8 cellular contexts compared by ENCODE assay signal in the genomic region with DNA sequence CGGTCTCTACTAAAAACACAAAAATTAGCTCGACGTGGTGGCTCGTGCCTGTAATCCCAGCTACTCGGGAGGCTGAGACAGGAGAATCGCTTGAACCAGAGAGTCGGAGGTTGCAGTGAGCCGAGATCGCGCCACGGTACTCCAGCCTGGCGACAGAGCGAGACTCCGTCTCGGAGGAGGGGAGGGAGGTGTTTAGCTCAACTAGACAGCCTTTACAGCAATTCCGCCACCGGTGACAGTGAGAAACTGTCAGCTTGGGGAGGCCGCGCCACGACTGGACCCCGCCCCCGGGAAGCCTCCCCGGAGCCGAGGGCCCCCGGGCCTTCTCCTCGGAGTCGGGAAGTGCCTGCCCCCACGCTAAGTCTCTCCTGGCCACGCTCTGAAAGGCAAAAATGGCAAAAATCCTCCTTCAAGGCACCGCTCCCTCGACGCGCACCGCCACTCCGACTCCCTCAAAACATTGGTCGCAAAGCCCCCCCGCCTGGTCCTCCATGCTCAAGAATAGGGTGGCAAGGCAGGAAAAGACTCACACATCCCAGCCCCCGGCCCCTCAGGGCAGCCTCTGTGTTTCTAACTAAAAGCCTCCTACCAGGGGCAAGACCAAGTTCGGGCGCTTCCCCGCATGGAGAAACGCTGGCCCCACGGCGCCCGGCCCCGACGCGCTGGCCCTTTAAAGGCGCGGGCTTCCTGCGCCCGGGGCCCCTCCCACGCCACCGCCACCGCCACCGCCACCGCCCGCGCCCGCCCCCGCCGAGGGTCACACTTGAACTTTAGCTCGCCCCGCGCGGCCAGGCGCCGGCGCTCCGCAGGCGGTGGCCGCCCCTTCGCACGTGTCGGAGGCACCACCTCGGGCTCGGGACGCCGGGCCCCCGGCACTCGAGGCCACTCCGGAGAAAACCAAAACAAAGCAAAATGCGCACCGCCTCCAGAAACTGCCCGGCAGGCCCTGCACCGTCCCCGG. TPM values are rescaled to one million over a fixed set of nuclear protein-coding genes. Genes with fewer than 3 reads are reported as not detected.
A peak's percentile ranks its signal among the peaks of the same experiment; 100 is the strongest.
DNase-seq lines count a peak whose midpoint lies in the region; ATAC-seq and TF ChIP-seq lines count a peak whose summit lies in the region.

No MANE protein-coding gene starts in this region.

- H3K4me3 Mint-ChIP-seq in activated CD4-positive, alpha-beta T cell treated with anti-CD3 and anti-CD28 coated beads, Interleukin-2, amount 10 ng/mL, durations not matched to agents 24 days and 14 days = peak overlapping the region; percentile 93

- DNase-seq in ACHN (peak; percentile 2), coronary artery (ENCODE audit: low spot score) (peak; percentile 86), lower leg skin (ENCODE audit: low spot score in 2 of 2) (peak; percentile 64 to 96), NCI-H1436 treated with DMSO at 0.1 percent for 48 hours (lab: John Stamatoyannopoulos, UW) (no peak)
- DNase-seq in activated CD4-positive, alpha-beta T cell treated with anti-CD3 and anti-CD28 coated beads, Interleukin-2, amount 10 ng/mL, durations not matched to agents 24 days and 14 days = peak; percentile 94
- DNase-seq in stimulated activated CD4-positive, alpha-beta T cell treated with anti-CD3 and anti-CD28 coated beads, Interleukin-4, amount 100 ng/mL, for 4 hours = peak; percentile 65 to 68

- ATAC-seq in GM19324 (IDR thresholded peaks at IDR 0.05; ENCODE audit: low FRiP score, unreplicated experiment) = peak; percentile 41

- TF ChIP-seq POLR2A in lower leg skin (IDR thresholded peaks at IDR 0.05) = no peak

- TF ChIP-seq CTCF in coronary artery (IDR thresholded peaks at IDR 0.05) (no peak), lower leg skin (IDR thresholded peaks at IDR 0.05) (no peak)

- H3K27ac ChIP-seq in HUES64 (ENCODE audit: low read depth, low read length) (no peak overlapping the region; the same call in 1 of the 2 replicates), coronary artery (peak overlapping the region; percentile 100)

- intact Hi-C loops in activated CD4-positive, alpha-beta T cell treated with anti-CD3 and anti-CD28 coated beads, Interleukin-2, amount 10 ng/mL, durations not matched to agents 24 days and 14 days (cut with micrococcal nuclease) = loop anchor here (1.0 to 10.0 kb wide), 9 partner anchors 227 to 638 kb away; partner anchors contain the start of gene ELF1
- intact Hi-C loops in lower leg skin (cut with DNase I; ENCODE audit: low total_unique reads) = loop anchor here (10.0 kb wide), 2 partner anchors 70 to 610 kb away; no protein-coding TSS in a partner anchor

- H3K4me3 ChIP-seq in HUES64 (ENCODE audit: low read length) (peak overlapping the region; percentile 91), coronary artery (peak overlapping the region; percentile 98), lower leg skin (ENCODE audit: low read depth, poor library complexity, severe bottlenecking) (peak overlapping the region; percentile 95)

- H3K27me3 ChIP-seq in HUES64 (ENCODE audit: insufficient read depth, low read length) = peaks cover 14% of the 10 kb centered on the region; the same call in 1 of the 2 replicates

- in situ Hi-C loops in ACHN (cut with HindIII; ENCODE audit: low pct_ligation_motif_present, low pct_unique_long_range_greater_than_20kb, low sequenced_read_pairs) = no loop called here

- peak overlapping the region; percentile 74 for H3K9ac ChIP-seq in HUES64 (ENCODE audit: low read depth, low read length)

- peak overlapping the region; percentile 98 for H3K27ac Mint-ChIP-seq in activated CD4-positive, alpha-beta T cell treated with anti-CD3 and anti-CD28 coated beads, Interleukin-2, amount 10 ng/mL, durations not matched to agents 24 days and 14 days

- no peaks in the 10 kb centered on the region for H3K36me3 ChIP-seq in HUES64 (ENCODE audit: insufficient read depth, low read length)

- H3K27me3 Mint-ChIP-seq in activated CD4-positive, alpha-beta T cell treated with anti-CD3 and anti-CD28 coated beads, Interleukin-2, amount 10 ng/mL, durations not matched to agents 24 days and 14 days = no peaks in the 10 kb centered on the region

- peaks cover 46% of the 10 kb centered on the region for H3K4me1 Mint-ChIP-seq in activated CD4-positive, alpha-beta T cell treated with anti-CD3 and anti-CD28 coated beads, Interleukin-2, amount 10 ng/mL, durations not matched to agents 24 days and 14 days

- peaks cover 30% of the 10 kb centered on the region for H3K36me3 Mint-ChIP-seq in activated CD4-positive, alpha-beta T cell treated with anti-CD3 and anti-CD28 coated beads, Interleukin-2, amount 10 ng/mL, durations not matched to agents 24 days and 14 days (ENCODE audit: low read depth)

- peaks cover 43% of the 10 kb centered on the region for H3K4me1 ChIP-seq in HUES64 (ENCODE audit: insufficient read depth, low read length)

- no peaks in the 10 kb centered on the region for H3K9me3 ChIP-seq in HUES64 (ENCODE audit: insufficient read depth, low read depth, low read length)

- under 1% methylated on average over 87 of the region's 87 CpGs for WGBS in HUES64
- WGBS in lower leg skin, 2 donors = 3 to 4% methylated on average over 47 to 65 of the region's 87 CpGs

- H3K9me3 Mint-ChIP-seq in activated CD4-positive, alpha-beta T cell treated with anti-CD3 and anti-CD28 coated beads, Interleukin-2, amount 10 ng/mL, durations not matched to agents 24 days and 14 days = no peaks in the 10 kb centered on the region

RNA-seq across cellular contexts. Expression of gene FOXO1, which starts 2.1 kb away (rescaled TPM):
- 21.4 TPM for polyA plus RNA-seq in HUES64 (2013, experiment 1 of 2)
- 20.2 TPM for polyA plus RNA-seq in HUES64 (2013, experiment 2 of 2)
- 38.1 and 39.6 TPM in 2 replicates for total RNA-seq in activated CD4-positive, alpha-beta T cell treated with anti-CD3 and anti-CD28 coated beads, Interleukin-2, amount 10 ng/mL, durations not matched to agents 24 days and 14 days
- 10 to 100 TPM; 43.6 to 75.9 (median 52.0) TPM for total RNA-seq in lower leg skin
